13 cellular contexts compared by ENCODE assay signal in the genomic region with DNA sequence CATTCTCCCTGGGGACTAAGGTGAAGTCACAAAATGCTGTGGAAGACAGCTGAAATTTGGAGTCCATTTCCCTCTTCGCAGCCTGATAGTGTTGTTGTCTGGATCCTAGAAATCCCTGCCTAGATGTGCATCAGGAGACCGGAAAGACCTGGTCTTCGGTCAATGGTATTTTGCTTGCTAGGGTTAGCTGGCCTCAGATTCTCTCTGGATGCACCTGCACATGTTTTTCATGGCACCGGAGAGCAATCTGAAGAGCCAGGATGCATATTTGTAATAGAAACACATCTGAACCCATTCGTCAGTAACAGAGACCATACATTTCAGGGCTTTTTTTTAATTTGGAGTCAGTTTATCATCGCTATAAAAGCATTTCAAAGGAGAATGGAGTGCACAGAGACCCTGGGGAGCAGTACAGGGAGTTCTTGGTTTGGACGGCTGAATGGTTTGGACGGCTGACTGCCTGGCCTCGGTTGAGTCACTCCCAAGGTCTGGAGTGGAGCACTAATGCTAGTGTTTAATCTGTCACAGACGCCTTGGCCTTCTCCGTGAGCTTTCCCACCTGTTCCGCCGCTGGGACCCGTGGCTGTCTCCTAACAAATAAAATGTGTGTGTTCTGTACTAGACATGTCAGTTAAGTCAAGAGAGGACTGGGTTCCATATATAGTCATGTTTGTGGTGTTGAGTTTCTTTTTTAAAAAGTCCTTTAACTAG. TPM values are rescaled to one million over a fixed set of nuclear protein-coding genes. Genes with fewer than 3 reads are reported as not detected.
DNase-seq lines count a peak whose midpoint lies in the region; ATAC-seq and TF ChIP-seq lines count a peak whose summit lies in the region.
"Had no signal": no experiment of that assay in that cellular context is flagged by ENCODE, and none has a peak within 500 bp of the region (broad histone marks: within the 10 kb centered on the region; RNA-seq: fewer than 3 reads in every experiment).

No MANE protein-coding gene starts in this region.

- no peaks in the 10 kb centered on the region for H3K36me3 ChIP-seq in SJSA1
- H3K36me3 ChIP-seq in mucosa of descending colon (ENCODE audit: low read depth) = no peaks in the 10 kb centered on the region
- H3K36me3 ChIP-seq in thoracic aorta = no peaks in the 10 kb centered on the region

- DNase-seq in SJSA1 (ENCODE audit: low read depth in 1 of 2, low spot score in 2 of 2) (no peak), fibroblast of the aortic adventitia (ENCODE audit: low read depth) (peak; percentile 83), mucosa of descending colon (peak; percentile 49 to 65 (median 55)), thoracic aorta (ENCODE audit: low spot score) (no peak), NCI-H2029 treated with DMSO at 0.1 percent for 48 hours (lab: John Stamatoyannopoulos, UW) (no peak), COLO668 (lab: John Stamatoyannopoulos, UW; ENCODE audit: unreplicated experiment) (no peak)
- DNase-seq: DND-41, Karpas-422, NCI-H2029, NCI-H82 had no signal

- H3K4me3 ChIP-seq in SJSA1 = no peak overlapping the region
- no peak overlapping the region for H3K4me3 ChIP-seq in fibroblast of the aortic adventitia (ENCODE audit: low read depth, low read length)
- H3K4me3 ChIP-seq in mucosa of descending colon = no peak overlapping the region
- peak overlapping the region; percentile 15 for H3K4me3 ChIP-seq in thoracic aorta

- H3K4me1 ChIP-seq in SJSA1 (replicated peaks) = peaks cover 39% of the 10 kb centered on the region
- H3K4me1 ChIP-seq in mucosa of descending colon (ENCODE audit: low read depth) = no peaks in the 10 kb centered on the region
- H3K4me1 ChIP-seq in thoracic aorta (ENCODE audit: control insufficient read depth in 1 of 2, low read depth in 2 of 2) = peaks cover 9 to 47% of the 10 kb centered on the region in 2 donors

- no peaks in the 10 kb centered on the region for H3K27me3 ChIP-seq in SJSA1 (replicated peaks)
- H3K27me3 ChIP-seq in thoracic aorta (replicated peaks; ENCODE audit: insufficient read depth) = no peaks in the 10 kb centered on the region

- TF ChIP-seq CTCF in fibroblast of the aortic adventitia (IDR thresholded peaks at IDR 0.05; ENCODE audit: insufficient read depth, low read length) (no peak), mucosa of descending colon (IDR thresholded peaks at IDR 0.05) (no peak), thoracic aorta (IDR thresholded peaks at IDR 0.05) (no peak)

- H3K27ac ChIP-seq in SJSA1 = peak overlapping the region; percentile 83; the same call in 1 of the 2 replicates
- H3K27ac ChIP-seq in thoracic aorta = peak overlapping the region; percentile 72 to 76

- intact Hi-C loops in mucosa of descending colon (cut with DNase I, micrococcal nuclease) = no loop called here

- H3K9me3 ChIP-seq in SJSA1 (replicated peaks) (no peaks in the 10 kb centered on the region), mucosa of descending colon (no peaks in the 10 kb centered on the region), thoracic aorta (no peaks in the 10 kb centered on the region)

- peak; percentile 75 for ATAC-seq in mucosa of descending colon
- peak; percentile 36 for ATAC-seq in thoracic aorta (ENCODE audit: insufficient number of reproducible peaks, low FRiP score, low read depth)
- ATAC-seq in GM21529 (IDR thresholded peaks at IDR 0.05; ENCODE audit: unreplicated experiment) = no peak
- ATAC-seq in HG02763 (IDR thresholded peaks at IDR 0.05; ENCODE audit: unreplicated experiment) = no peak

RNA-seq across cellular contexts. Expression of a gene that starts 7.5 kb away (rescaled TPM):
- total RNA-seq in SJSA1 (2014; rRNA removed; shearing (Covaris generic)) = 87.3 and 157 TPM in 2 replicates
- total RNA-seq in fibroblast of the aortic adventitia (ENCODE audit: low replicate concordance) (3.0 and 10.1 TPM in 2 replicates), mucosa of descending colon (100 to 1,000 TPM in 1 of 3 donors, 10 to 100 TPM in 1, 1 to 10 TPM in 1; 8.9 to 193 (median 16.5) TPM), thoracic aorta (1,000 to 10,000 TPM in 1 of 2 donors, 100 to 1,000 TPM in 1; 835 to 1,176 TPM)
- total RNA-seq: activated CD8-positive, alpha-beta memory T cell treated with anti-CD3 and anti-CD28 coated beads for 36 hours had no signal

Comparison
In these comparisons a context has a peak if more than half of its experiments do, and no peak if none do; other contexts are left out.
1. DNase-seq: peak in fibroblast of the aortic adventitia (single experiment) and mucosa of descending colon (3 of 3); none in SJSA1 (0 of 2), thoracic aorta (single experiment), NCI-H2029 treated with DMSO at 0.1 percent for 48 hours (single experiment) and COLO668 (single experiment).
2. ATAC-seq: peak in mucosa of descending colon (single experiment) and thoracic aorta (single experiment); none in GM21529 (single experiment) and HG02763 (single experiment).